4 cellular contexts compared by ENCODE assay signal in genomic region chr17:49550764-49551163, GRCh38. TPM values are rescaled to one million over a fixed set of nuclear protein-coding genes. Genes with fewer than 3 reads are reported as not detected.
"Had no signal": no experiment of that assay in that cellular context is flagged by ENCODE, and none has a peak within 500 bp of the region (broad histone marks: within the 10 kb centered on the region; RNA-seq: fewer than 3 reads in every experiment).

No MANE protein-coding gene starts in this region.

RNA-seq across cellular contexts. Expression of gene NXPH3, which starts 24.9 kb away (rescaled TPM):
- total RNA-seq: activated T-helper 1 cell treated with anti-CD3 and anti-CD28 coated beads, Interleukin-12 subunit alpha, Interleukin-12 subunit beta, Interleukin-2, Interleukin-4 antibody, amounts not matched to agents 30 ng/mL and 10 ng/mL and 1 ng/mL, durations not matched to agents 14 hours and 24 hours and 36 hours; activated T-helper 17 cell treated with anti-CD3 and anti-CD28 coated beads, Interleukin-2, amount 50 U/mL, for 72 hours; bronchial epithelial cell had no signal

RNA-seq across cellular contexts. Expression of gene NGFR, which starts 55.7 kb away (rescaled TPM):
- total RNA-seq: activated naive CD4-positive, alpha-beta T cell treated with anti-CD3 and anti-CD28 coated beads, Interleukin-2, amount 50 U/mL, for 72 hours had no signal
